14 cellular contexts compared by ENCODE assay signal in genomic region chr5:177432143-177432904, GRCh38. TPM values are rescaled to one million over a fixed set of nuclear protein-coding genes. Genes with fewer than 3 reads are reported as not detected.
DNase-seq lines count a peak whose midpoint lies in the region; ATAC-seq, FAIRE-seq and TF ChIP-seq lines count a peak whose summit lies in the region.
"Had no signal": no experiment of that assay in that cellular context is flagged by ENCODE, and none has a peak within 500 bp of the region (broad histone marks: within the 10 kb centered on the region; RNA-seq: fewer than 3 reads in every experiment).

No MANE protein-coding gene starts in this region.

- H3K4me1 ChIP-seq in keratinocyte (ENCODE audit: control insufficient read depth, extremely low read depth, insufficient read depth, low read length) (peaks cover 66% of the 10 kb centered on the region), thyroid gland (peaks cover 8 to 9% of the 10 kb centered on the region in 2 donors)

- H3K4me3 ChIP-seq in keratinocyte (ENCODE audit: control insufficient read depth in 2 of 3, extremely low read depth in 1 of 3, insufficient read depth in 2 of 3, low read depth in 1 of 3, low read length in 3 of 3) (no peak overlapping the region), thyroid gland (replicated peaks in 1 of 3) (no peak overlapping the region)
- H3K4me3 ChIP-seq: PC-9 had no signal

- DNase-seq in activated CD4-positive, alpha-beta T cell treated with anti-CD3 and anti-CD28 coated beads for 36 hours = peak; percentile 83
- DNase-seq in activated CD4-positive, alpha-beta T cell treated with anti-CD3 and anti-CD28 coated beads for 1 hour = no peak
- DNase-seq in keratinocyte (ENCODE audit: low read depth, low spot score) (no peak), thyroid gland (no peak), NCI-H1694 (lab: John Stamatoyannopoulos, UW) (no peak), T1000 (lab: John Stamatoyannopoulos, UW) (no peak)
- DNase-seq: H9, PC-9 had no signal

- no peaks in the 10 kb centered on the region for H4K20me1 ChIP-seq in keratinocyte (ENCODE audit: control insufficient read depth, extremely low read depth, insufficient read depth, low read length)

- peak overlapping the region; percentile 88 for H3K4me3 Mint-ChIP-seq in activated CD4-positive, alpha-beta T cell treated with anti-CD3 and anti-CD28 coated beads for 36 hours
- peak overlapping the region; percentile 97 for H3K4me3 Mint-ChIP-seq in activated T-helper 17 cell treated with anti-CD3 and anti-CD28 coated beads, Interleukin-2, amount 50 U/mL, for 72 hours
- H3K4me3 Mint-ChIP-seq: H9 had no signal

- H3K9ac ChIP-seq in keratinocyte (ENCODE audit: control insufficient read depth, extremely low read depth, insufficient read depth, low read length) = peak overlapping the region; percentile 28

- intact Hi-C loops in activated CD4-positive, alpha-beta T cell treated with anti-CD3 and anti-CD28 coated beads for 36 hours (cut with DNase I, micrococcal nuclease) = loop anchor here in 1 of 2 experiments (5.0 kb wide), 1 partner anchor 775 kb away; no protein-coding TSS in a partner anchor
- intact Hi-C loops in thyroid gland (cut with DNase I) = no loop called here

- H3K9me3 ChIP-seq in keratinocyte (ENCODE audit: control insufficient read depth, low read depth, low read length) = no peaks in the 10 kb centered on the region
- no peaks in the 10 kb centered on the region for H3K9me3 ChIP-seq in thyroid gland

- FAIRE-seq in keratinocyte (lab: Jason Lieb, UNC) = no peak
- FAIRE-seq: A204.1, endometrium had no signal

- H3K4me1 Mint-ChIP-seq in activated CD4-positive, alpha-beta T cell treated with anti-CD3 and anti-CD28 coated beads for 36 hours = peaks cover 79% of the 10 kb centered on the region
- peaks cover 25% of the 10 kb centered on the region for H3K4me1 Mint-ChIP-seq in activated T-helper 17 cell treated with anti-CD3 and anti-CD28 coated beads, Interleukin-2, amount 50 U/mL, for 72 hours

- ATAC-seq in activated CD4-positive, alpha-beta T cell treated with anti-CD3 and anti-CD28 coated beads for 36 hours = peak; percentile 1
- peak; percentile 7 for ATAC-seq in activated T-helper 17 cell treated with anti-CD3 and anti-CD28 coated beads, Interleukin-2, amount 50 U/mL, for 72 hours (replicated peaks)

- no peaks in the 10 kb centered on the region for H3K9me3 Mint-ChIP-seq in activated CD4-positive, alpha-beta T cell treated with anti-CD3 and anti-CD28 coated beads for 36 hours (ENCODE audit: low read depth)
- no peaks in the 10 kb centered on the region for H3K9me3 Mint-ChIP-seq in activated T-helper 17 cell treated with anti-CD3 and anti-CD28 coated beads, Interleukin-2, amount 50 U/mL, for 72 hours
- H3K9me3 Mint-ChIP-seq: H9 had no signal

- no peaks in the 10 kb centered on the region for H3K27me3 Mint-ChIP-seq in activated CD4-positive, alpha-beta T cell treated with anti-CD3 and anti-CD28 coated beads for 36 hours
- no peaks in the 10 kb centered on the region for H3K27me3 Mint-ChIP-seq in activated T-helper 17 cell treated with anti-CD3 and anti-CD28 coated beads, Interleukin-2, amount 50 U/mL, for 72 hours

- H3K27me3 ChIP-seq in keratinocyte (ENCODE audit: control insufficient read depth, extremely low read depth, insufficient read depth, low read length) = no peaks in the 10 kb centered on the region
- no peaks in the 10 kb centered on the region for H3K27me3 ChIP-seq in thyroid gland

- CTCF ChIA-PET in activated CD4-positive, alpha-beta T cell treated with anti-CD3 and anti-CD28 coated beads for 36 hours (lab: Charles Lee) = interaction anchor here (0.7 to 12.6 kb wide), 14 partner anchors 12 to 318 kb away, joined by 3 to 131 read pairs (median 4); partner anchors contain the start of gene PDLIM7

- peaks cover 81% of the 10 kb centered on the region for H3K36me3 Mint-ChIP-seq in activated CD4-positive, alpha-beta T cell treated with anti-CD3 and anti-CD28 coated beads for 36 hours (ENCODE audit: low read depth)
- H3K36me3 Mint-ChIP-seq in activated T-helper 17 cell treated with anti-CD3 and anti-CD28 coated beads, Interleukin-2, amount 50 U/mL, for 72 hours (ENCODE audit: low read depth) = peaks cover 99% of the 10 kb centered on the region

- H3K27ac ChIP-seq in keratinocyte (ENCODE audit: control insufficient read depth, insufficient read depth, low read length) (peak overlapping the region; percentile 15), temporal lobe (ENCODE audit: low read depth, low read length) (peak overlapping the region; percentile 65), thyroid gland (no peak overlapping the region)
- H3K27ac ChIP-seq: PC-9 had no signal

- H3K79me2 ChIP-seq in keratinocyte (ENCODE audit: control insufficient read depth, insufficient read depth, low read length) = peaks cover 26% of the 10 kb centered on the region

- no peak overlapping the region for H3K4me2 ChIP-seq in keratinocyte (ENCODE audit: control insufficient read depth, extremely low read depth, insufficient read depth, low read depth, low read length)
- H3K4me2 ChIP-seq: PC-9 had no signal

- no peaks in the 10 kb centered on the region for H3K9me1 ChIP-seq in keratinocyte (ENCODE audit: control insufficient read depth, extremely low read depth, insufficient read depth, low read length)

- POLR2A ChIA-PET in activated CD4-positive, alpha-beta T cell treated with anti-CD3 and anti-CD28 coated beads for 36 hours (lab: Charles Lee) = interaction anchor here (0.7 to 4.8 kb wide), 9 partner anchors 8 to 29 kb away, joined by 3 to 85 read pairs (median 4); partner anchors contain the start of gene PRR7

- TF ChIP-seq CTCF in keratinocyte (optimal IDR thresholded peaks at IDR 0.05 in 1 of 3, IDR thresholded peaks at IDR 0.05 in 1 of 3, conservative IDR thresholded peaks at IDR 0.05 in 1 of 3; ENCODE audit: extremely low read depth in 1 of 3, insufficient read depth in 2 of 3, low read length in 3 of 3) = no peak
- TF ChIP-seq CTCF in thyroid gland (IDR thresholded peaks at IDR 0.05) = no peak

- no peak for TF ChIP-seq POLR2A in thyroid gland (IDR thresholded peaks at IDR 0.05)

- H3K36me3 ChIP-seq in keratinocyte (ENCODE audit: control insufficient read depth in 2 of 2, extremely low read depth in 1 of 2, insufficient read depth in 2 of 2, low read length in 2 of 2) (peaks cover 23 to 51% of the 10 kb centered on the region in 2 experiments), thyroid gland (peaks cover 42 to 46% of the 10 kb centered on the region in 2 donors)

- H3K27ac Mint-ChIP-seq in activated CD4-positive, alpha-beta T cell treated with anti-CD3 and anti-CD28 coated beads for 36 hours = peak overlapping the region; percentile 94
- H3K27ac Mint-ChIP-seq in activated T-helper 17 cell treated with anti-CD3 and anti-CD28 coated beads, Interleukin-2, amount 50 U/mL, for 72 hours = peak overlapping the region; percentile 75
- H3K27ac Mint-ChIP-seq: H9 had no signal

- no peak overlapping the region for H2AFZ ChIP-seq in keratinocyte (ENCODE audit: control insufficient read depth, low read length)
- H2AFZ ChIP-seq: PC-9 had no signal

- dilution Hi-C loops in keratinocyte (cut with MboI; ENCODE audit: extremely low pct_ligation_motif_present, low sequenced_read_pairs) = no loop called here

- 84 to 88% methylated on average over 11 to 17 of the region's 20 CpGs for WGBS in thyroid gland, 2 donors

RNA-seq across cellular contexts. Expression of gene GRK6, which starts 5.8 kb away (rescaled TPM):
- 100 to 1,000 TPM; 110 to 141 TPM for total RNA-seq in activated CD4-positive, alpha-beta T cell treated with anti-CD3 and anti-CD28 coated beads for 36 hours
- total RNA-seq in activated T-helper 17 cell treated with anti-CD3 and anti-CD28 coated beads, Interleukin-2, amount 50 U/mL, for 72 hours = 100 to 1,000 TPM; 108 to 130 TPM
- polyA plus RNA-seq in keratinocyte = 23.4 to 38.5 TPM (median 29.9 TPM) in 3 replicates
- 8.5 TPM for polyA plus RNA-seq in keratinocyte (2011; ENCODE audit: low read depth)
- 17.7 and 37.1 TPM in 2 replicates for polyA plus RNA-seq in keratinocyte (2011; cell fraction: cytosol; rRNA removed)
- 20.6 and 22.3 TPM in 2 replicates for polyA plus RNA-seq in keratinocyte (2011; cell fraction: nucleus; rRNA removed)
- 12.6 and 45.5 TPM in 2 replicates for polyA plus RNA-seq in keratinocyte (2012; ENCODE audit: low replicate concordance)
- polyA minus RNA-seq in keratinocyte = 20.8 to 36.8 TPM (median 32.9 TPM) in 3 replicates
- 50.6 TPM for polyA minus RNA-seq in keratinocyte (2011; cell fraction: cytosol; rRNA and poly(A)+ RNA removed)
- 13.2 and 19.5 TPM in 2 replicates for polyA minus RNA-seq in keratinocyte (2011; cell fraction: nucleus; rRNA and poly(A)+ RNA removed)
- 16.0 TPM for total RNA-seq in temporal lobe
- total RNA-seq in thyroid gland = 10 to 100 TPM; 14.0 to 27.8 (median 18.8) TPM

RNA-seq across cellular contexts. Expression of gene PRR7, which starts 14.3 kb away (rescaled TPM):
- total RNA-seq in activated CD4-positive, alpha-beta T cell treated with anti-CD3 and anti-CD28 coated beads for 36 hours = 10 to 100 TPM; 12.3 to 13.0 TPM
- total RNA-seq in activated T-helper 17 cell treated with anti-CD3 and anti-CD28 coated beads, Interleukin-2, amount 50 U/mL, for 72 hours = 10 to 100 TPM in 1 of 2 donors, 1 to 10 TPM in 1; 8.2 to 13.6 TPM
- 1.1 to 4.7 TPM (median 4.3 TPM) in 3 replicates for polyA plus RNA-seq in keratinocyte
- polyA plus RNA-seq in keratinocyte (2011; ENCODE audit: low read depth) = 0.69 TPM
- 2.2 and 14.0 TPM in 2 replicates for polyA plus RNA-seq in keratinocyte (2011; cell fraction: cytosol; rRNA removed)
- polyA plus RNA-seq in keratinocyte (2011; cell fraction: nucleus; rRNA removed) = 2.8 and 7.2 TPM in 2 replicates
- polyA plus RNA-seq in keratinocyte (2012; ENCODE audit: low replicate concordance) = 2.0 and 7.7 TPM in 2 replicates
- polyA minus RNA-seq in keratinocyte = 0.32 to 2.3 TPM (median 0.40 TPM) in 3 replicates
- polyA minus RNA-seq in keratinocyte (2011; cell fraction: cytosol; rRNA and poly(A)+ RNA removed) = 14.4 TPM
- polyA minus RNA-seq in keratinocyte (2011; cell fraction: nucleus; rRNA and poly(A)+ RNA removed) = 2.2 and 3.4 TPM in 2 replicates
- total RNA-seq in temporal lobe (8.9 TPM), thyroid gland (1 to 10 TPM; 1.4 to 4.7 (median 4.2) TPM)

RNA-seq across cellular contexts. Expression of gene F12, which starts 23.0 kb away (rescaled TPM):
- 1 to 10 TPM; 3.4 to 4.9 TPM for total RNA-seq in activated CD4-positive, alpha-beta T cell treated with anti-CD3 and anti-CD28 coated beads for 36 hours
- total RNA-seq in activated T-helper 17 cell treated with anti-CD3 and anti-CD28 coated beads, Interleukin-2, amount 50 U/mL, for 72 hours = 1 to 10 TPM; 3.7 to 4.6 TPM
- 6.0 to 11.2 TPM (median 7.7 TPM) in 3 replicates for polyA plus RNA-seq in keratinocyte
- 2.1 TPM for polyA plus RNA-seq in keratinocyte (2011; ENCODE audit: low read depth)
- 6.1 and 18.8 TPM in 2 replicates for polyA plus RNA-seq in keratinocyte (2011; cell fraction: cytosol; rRNA removed)
- 5.3 and 8.8 TPM in 2 replicates for polyA plus RNA-seq in keratinocyte (2011; cell fraction: nucleus; rRNA removed)
- 13.5 and 15.7 TPM in 2 replicates for polyA plus RNA-seq in keratinocyte (2012; ENCODE audit: low replicate concordance)
- polyA minus RNA-seq in keratinocyte = 2.7 to 6.3 TPM (median 2.9 TPM) in 3 replicates
- 20.7 TPM for polyA minus RNA-seq in keratinocyte (2011; cell fraction: cytosol; rRNA and poly(A)+ RNA removed)
- 3.8 and 4.1 TPM in 2 replicates for polyA minus RNA-seq in keratinocyte (2011; cell fraction: nucleus; rRNA and poly(A)+ RNA removed)
- 2.7 TPM for total RNA-seq in temporal lobe
- total RNA-seq in thyroid gland = 1 to 10 TPM in 2 of 4 donors, under 1 TPM in 1, not detected in 1; 0.42 to 2.6 (median 1.1) TPM

RNA-seq across cellular contexts. Expression of gene PFN3, which starts 31.9 kb away (rescaled TPM):
- not detected for total RNA-seq in activated CD4-positive, alpha-beta T cell treated with anti-CD3 and anti-CD28 coated beads for 36 hours
- not detected for total RNA-seq in activated T-helper 17 cell treated with anti-CD3 and anti-CD28 coated beads, Interleukin-2, amount 50 U/mL, for 72 hours
- polyA plus RNA-seq in keratinocyte = not detected in 3 replicates
- polyA plus RNA-seq in keratinocyte (2011; ENCODE audit: low read depth) = not detected
- polyA plus RNA-seq in keratinocyte (2011; cell fraction: cytosol; rRNA removed) = not detected in 2 replicates
- not detected in 2 replicates for polyA plus RNA-seq in keratinocyte (2011; cell fraction: nucleus; rRNA removed)
- polyA plus RNA-seq in keratinocyte (2012; ENCODE audit: low replicate concordance) = not detected in 2 replicates
- polyA minus RNA-seq in keratinocyte = not detected in 3 replicates
- polyA minus RNA-seq in keratinocyte (2011; cell fraction: cytosol; rRNA and poly(A)+ RNA removed) = not detected
- not detected in 2 replicates for polyA minus RNA-seq in keratinocyte (2011; cell fraction: nucleus; rRNA and poly(A)+ RNA removed)
- total RNA-seq in temporal lobe = 0.74 TPM
- not detected for total RNA-seq in thyroid gland
- total RNA-seq: H9, LHCN-M2, liver, PC-9 had no signal
- polyA plus RNA-seq: liver had no signal

RNA-seq across cellular contexts. Expression of gene DBN1, which starts 41.1 kb away (rescaled TPM):
- total RNA-seq in activated CD4-positive, alpha-beta T cell treated with anti-CD3 and anti-CD28 coated beads for 36 hours = 10 to 100 TPM; 29.5 to 41.2 TPM
- total RNA-seq in activated T-helper 17 cell treated with anti-CD3 and anti-CD28 coated beads, Interleukin-2, amount 50 U/mL, for 72 hours = 1 to 10 TPM; 2.3 to 3.1 TPM
- polyA plus RNA-seq in keratinocyte = 57.2 to 73.4 TPM (median 59.4 TPM) in 3 replicates
- 72.5 TPM for polyA plus RNA-seq in keratinocyte (2011; ENCODE audit: low read depth)
- 22.6 and 62.3 TPM in 2 replicates for polyA plus RNA-seq in keratinocyte (2011; cell fraction: cytosol; rRNA removed)
- polyA plus RNA-seq in keratinocyte (2011; cell fraction: nucleus; rRNA removed) = 107 and 138 TPM in 2 replicates
- 24.6 and 97.5 TPM in 2 replicates for polyA plus RNA-seq in keratinocyte (2012; ENCODE audit: low replicate concordance)
- polyA minus RNA-seq in keratinocyte = 54.7 to 116 TPM (median 75.6 TPM) in 3 replicates
- 127 TPM for polyA minus RNA-seq in keratinocyte (2011; cell fraction: cytosol; rRNA and poly(A)+ RNA removed)
- polyA minus RNA-seq in keratinocyte (2011; cell fraction: nucleus; rRNA and poly(A)+ RNA removed) = 50.9 and 67.5 TPM in 2 replicates
- total RNA-seq in temporal lobe (134 TPM), thyroid gland (10 to 100 TPM; 61.4 to 98.8 (median 68.0) TPM)

Comparison
In these comparisons a context has a peak if more than half of its experiments do, and no peak if none do; other contexts are left out.
1. H3K27ac ChIP-seq: peak in keratinocyte (single experiment) and temporal lobe (single experiment); none in thyroid gland (0 of 3).